ENCODE assay signal across 8 cellular contexts in the genomic region with DNA sequence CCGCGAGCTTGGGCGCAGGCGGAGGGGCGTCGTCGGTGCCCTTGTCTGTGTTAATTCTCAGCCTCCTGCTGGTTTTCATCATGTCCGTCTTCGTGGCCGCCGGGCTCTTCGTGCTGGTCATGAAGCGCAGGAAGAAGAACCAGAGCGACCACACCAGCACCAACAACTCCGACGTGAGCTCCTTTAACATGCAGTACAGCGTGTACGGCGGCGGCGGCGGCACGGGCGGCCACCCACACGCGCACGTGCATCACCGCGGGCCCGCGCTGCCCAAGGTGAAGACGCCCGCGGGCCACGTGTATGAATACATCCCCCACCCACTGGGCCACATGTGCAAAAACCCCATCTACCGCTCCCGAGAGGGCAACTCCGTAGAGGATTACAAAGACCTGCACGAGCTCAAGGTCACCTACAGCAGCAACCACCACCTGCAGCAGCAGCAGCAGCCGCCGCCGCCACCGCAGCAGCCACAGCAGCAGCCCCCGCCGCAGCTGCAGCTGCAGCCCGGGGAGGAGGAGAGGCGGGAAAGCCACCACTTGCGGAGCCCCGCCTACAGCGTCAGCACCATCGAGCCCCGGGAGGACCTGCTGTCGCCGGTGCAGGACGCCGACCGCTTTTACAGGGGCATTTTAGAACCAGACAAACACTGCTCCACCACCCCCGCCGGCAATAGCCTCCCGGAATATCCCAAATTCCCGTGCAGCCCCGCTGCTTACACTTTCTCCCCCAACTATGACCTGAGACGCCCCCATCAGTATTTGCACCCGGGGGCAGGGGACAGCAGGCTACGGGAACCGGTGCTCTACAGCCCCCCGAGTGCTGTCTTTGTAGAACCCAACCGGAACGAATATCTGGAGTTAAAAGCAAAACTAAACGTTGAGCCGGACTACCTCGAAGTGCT. TPM values are rescaled to one million over a fixed set of nuclear protein-coding genes. Genes with fewer than 3 reads are reported as not detected.
DNase-seq lines count a peak whose midpoint lies in the region; ATAC-seq and TF ChIP-seq lines count a peak whose summit lies in the region.

No MANE protein-coding gene starts in this region.

- no peaks in the 10 kb centered on the region for H3K9me3 ChIP-seq in MG63

- peak overlapping the region; percentile 37 for H3K4me3 ChIP-seq in AG10803 (ENCODE audit: low read length)
- H3K4me3 ChIP-seq in MG63 = peak overlapping the region; percentile 49
- peak overlapping the region; percentile 48 for H3K4me3 ChIP-seq in iPS-11a (ENCODE audit: low read depth, low read length)
- peak overlapping the region; percentile 46 for H3K4me3 ChIP-seq in skeletal muscle cell (ENCODE audit: low read depth, low read length)

- 0 out of 2 replicates have a peak, but pooled peaks cover 6% of the 10 kb centered on the region for H3K27me3 ChIP-seq in MG63

- ATAC-seq in HG02642 (IDR thresholded peaks at IDR 0.05; ENCODE audit: poor library complexity, unreplicated experiment) (no peak), GM18502 (IDR thresholded peaks at IDR 0.05; ENCODE audit: poor library complexity, unreplicated experiment) (no peak)

- no peaks in the 10 kb centered on the region for H3K36me3 ChIP-seq in MG63

- no peak for TF ChIP-seq CTCF in AG10803 (conservative IDR thresholded peaks at IDR 0.05; ENCODE audit: low read length)

- DNase-seq in AG10803 (ENCODE audit: low read depth) (no peak), MG63 (peak; percentile 34), activated gamma-delta T cell (lab: John Stamatoyannopoulos, UW) (peak; percentile 33), skeletal muscle cell (ENCODE audit: low read depth) (no peak), NCI-H1930 (lab: John Stamatoyannopoulos, UW) (no peak)

RNA-seq across cellular contexts. Expression of a gene that starts 6.4 kb away (rescaled TPM):
- total RNA-seq in MG63 (2014; rRNA removed; shearing (Covaris generic); ENCODE audit: low replicate concordance) = 0.05 and 0.16 TPM in 2 replicates

Comparison
In these comparisons a context has a peak if more than half of its experiments do, and no peak if none do; other contexts are left out.
1. DNase-seq: peak in MG63 (single experiment) and activated gamma-delta T cell (single experiment); none in AG10803 (single experiment), skeletal muscle cell (single experiment) and NCI-H1930 (0 of 2).
2. Peak in every context shown above with its lines, with median percentiles within 50 percentile points of each other: H3K4me3 ChIP-seq.